In the genomic region with DNA sequence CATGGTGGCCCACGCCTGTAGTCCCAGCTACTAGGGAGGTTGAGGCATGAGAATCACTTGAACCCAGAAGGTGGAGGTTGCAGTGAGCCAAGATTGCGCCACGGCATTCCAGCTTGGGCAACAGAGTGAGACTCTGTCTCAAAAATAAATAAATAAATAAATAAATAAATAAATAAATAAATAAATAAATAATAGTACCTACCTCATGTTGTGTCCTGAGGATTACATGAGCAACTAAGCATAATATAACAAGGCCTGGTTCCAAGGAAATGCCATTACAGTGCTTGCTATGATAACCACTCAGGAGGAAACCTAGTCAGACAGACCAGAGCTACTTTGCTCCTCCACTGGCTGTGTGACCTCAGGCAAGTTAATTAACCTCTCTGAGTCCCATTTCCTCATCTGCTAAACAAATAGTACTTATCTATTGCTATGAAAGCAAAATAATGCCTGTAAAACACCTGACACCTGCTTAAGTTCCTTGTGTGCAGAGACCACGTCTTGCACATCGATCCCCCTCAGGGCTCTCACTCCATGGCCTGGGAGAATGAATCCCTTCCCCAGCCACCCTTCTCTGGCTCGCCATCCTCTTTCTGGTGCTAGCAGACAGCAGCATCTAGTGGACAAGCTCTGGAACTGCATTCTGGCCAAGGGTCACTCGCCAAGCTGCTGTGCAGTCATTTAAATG, we compare ENCODE assay signal across 8 cellular contexts. TPM values are rescaled to one million over a fixed set of nuclear protein-coding genes. Genes with fewer than 3 reads are reported as not detected.
DNase-seq lines count a peak whose midpoint lies in the region; ATAC-seq and TF ChIP-seq lines count a peak whose summit lies in the region.

No MANE protein-coding gene starts in this region.

- no peak overlapping the region for H3K14ac ChIP-seq in IMR-90 (replicated peaks; ENCODE audit: low read depth, low read length)

- H3K9me3 ChIP-seq in IMR-90 (ENCODE audit: control insufficient read depth, insufficient read depth, low read length) (no peaks in the 10 kb centered on the region), OCI-LY7 (ENCODE audit: low read length) (no peaks in the 10 kb centered on the region), neural cell (ENCODE audit: low read length) (no peaks in the 10 kb centered on the region), tibial nerve (no peaks in the 10 kb centered on the region)

- dilution Hi-C loops in IMR-90 (cut with HindIII; ENCODE audit: low sequenced_read_pairs, unreplicated experiment): no loop called here

- no peak overlapping the region for H3K9ac ChIP-seq in IMR-90 (ENCODE audit: low read depth, low read length)
- no peak overlapping the region for H3K9ac ChIP-seq in neural cell (ENCODE audit: low read length)

- H4K8ac ChIP-seq in IMR-90 (ENCODE audit: low read depth in 2 of 2, low read length in 2 of 2): no peak overlapping the region

- H3K4me2 ChIP-seq in IMR-90 (ENCODE audit: low read depth, low read length): no peak overlapping the region
- no peak overlapping the region for H3K4me2 ChIP-seq in OCI-LY7 (ENCODE audit: low read length)
- H3K4me2 ChIP-seq in neural cell (ENCODE audit: low read length): no peak overlapping the region

- no peak overlapping the region for H3K4ac ChIP-seq in IMR-90 (ENCODE audit: low read depth, low read length)

- CTCF ChIA-PET in IMR-90 (lab: Yijun Ruan, JAX): interaction anchor here (0.6 to 2.3 kb wide), 7 partner anchors 14 to 316 kb away, joined by 3 to 14 read pairs (median 3); partner anchors contain the start of gene SOCS7
- CTCF ChIA-PET in OCI-LY7 (lab: Charles Lee; ENCODE audit: unreplicated experiment): interaction anchor here (0.6 to 1.3 kb wide), 4 partner anchors 9 to 326 kb away, joined by 3 to 26 read pairs (median 3); no protein-coding TSS in a partner anchor

- H3K4me1 ChIP-seq in IMR-90 (ENCODE audit: control insufficient read depth, insufficient read depth, low read length): no peaks in the 10 kb centered on the region
- H3K4me1 ChIP-seq in OCI-LY7 (ENCODE audit: insufficient read depth, low read length, poor library complexity, severe bottlenecking): peaks cover 4% of the 10 kb centered on the region
- peaks cover 0 to 11% (median 0%) of the 10 kb centered on the region in 4 donors for H3K4me1 ChIP-seq in tibial nerve

- WGBS in IMR-90 (ENCODE audit: extremely low coverage in 2 of 2, insufficient read length in 1 of 2), 2 experiments: no CpG with 5 or more reads among the region's 7 CpGs
- WGBS in tibial nerve, 2 donors: 38 to 40% methylated on average over 7 of the region's 7 CpGs

- peak overlapping the region; percentile 2 for H2AFZ ChIP-seq in IMR-90 (replicated peaks; ENCODE audit: low read length, poor library complexity)
- no peak overlapping the region for H2AFZ ChIP-seq in OCI-LY7 (ENCODE audit: low read length)
- no peak overlapping the region for H2AFZ ChIP-seq in neural cell (ENCODE audit: low read depth, low read length)

- intact Hi-C loops in IMR-90 (cut with micrococcal nuclease) (loop anchor here (1.0 to 5.0 kb wide), 6 partner anchors 109 to 318 kb away; no protein-coding TSS in a partner anchor), OCI-LY7 (cut with micrococcal nuclease; ENCODE audit: unreplicated experiment) (loop anchor here (1.0 to 10.0 kb wide), 3 partner anchors 109 to 242 kb away; partner anchors contain the start of gene ARHGAP23)

- DNase-seq in D341Med (ENCODE audit: low spot score) (peak; percentile 90), IMR-90 (peak; percentile 70), OCI-LY7 (ENCODE audit: low spot score) (peak; percentile 78), fibroblast of mammary gland (ENCODE audit: low read depth) (peak; percentile 72), tibial nerve (ENCODE audit: low spot score in 2 of 2) (peak in 1 of 2 donors; percentile 63)
- DNase-seq in activated T-cell treated with anti-CD3 and anti-CD28 coated beads, Interleukin-2, amount 50 U/mL, for 48 hours: peak; percentile 76 to 77

- no peak overlapping the region for H3K18ac ChIP-seq in IMR-90 (ENCODE audit: low read depth, low read length)

- H2BK20ac ChIP-seq in IMR-90 (ENCODE audit: low read depth, low read length): no peak overlapping the region

- H4K5ac ChIP-seq in IMR-90 (ENCODE audit: low read depth, low read length): no peak overlapping the region

- H3K27ac ChIP-seq in IMR-90 (ENCODE audit: insufficient read depth, low read length): no peak overlapping the region
- no peak overlapping the region for H3K27ac ChIP-seq in OCI-LY7 (ENCODE audit: low read depth, low read length, poor library complexity, severe bottlenecking)
- H3K27ac ChIP-seq in neural cell (ENCODE audit: low read length): no peak overlapping the region
- H3K27ac ChIP-seq in tibial nerve: no peak overlapping the region

- H3K56ac ChIP-seq in IMR-90 (ENCODE audit: extremely low read depth, insufficient read depth, low read length): no peak overlapping the region

- no peaks in the 10 kb centered on the region for H3K9me1 ChIP-seq in IMR-90 (ENCODE audit: insufficient read depth, low read length)

- no peak for TF ChIP-seq EP300 in neural cell (conservative IDR thresholded peaks at IDR 0.05; ENCODE audit: poor library complexity, severe bottlenecking)
- TF ChIP-seq EP300 in tibial nerve (IDR thresholded peaks at IDR 0.05): no peak

- H3K36me3 ChIP-seq in IMR-90 (ENCODE audit: control insufficient read depth, insufficient read depth, low read length) (no peaks in the 10 kb centered on the region), OCI-LY7 (ENCODE audit: insufficient read depth, low read length) (no peaks in the 10 kb centered on the region), neural cell (ENCODE audit: insufficient read depth, low read length) (no peaks in the 10 kb centered on the region), tibial nerve (no peaks in the 10 kb centered on the region)

- H2BK15ac ChIP-seq in IMR-90 (ENCODE audit: low read depth, low read length): no peak overlapping the region

- no peak overlapping the region for H2BK5ac ChIP-seq in IMR-90 (ENCODE audit: low read depth, low read length, poor library complexity, severe bottlenecking)

- H2BK120ac ChIP-seq in IMR-90 (ENCODE audit: low read depth, low read length): no peak overlapping the region

- TF ChIP-seq CTCF in IMR-90 (conservative IDR thresholded peaks at IDR 0.05; ENCODE audit: low read depth, low read length) (peak; percentile 99), OCI-LY7 (conservative IDR thresholded peaks at IDR 0.05; ENCODE audit: low read length) (peak; percentile 100), fibroblast of mammary gland (conservative IDR thresholded peaks at IDR 0.05; ENCODE audit: control insufficient read depth, insufficient read depth, low read depth, low read length) (peak; percentile 100), neural cell (IDR thresholded peaks at IDR 0.05; ENCODE audit: poor library complexity, severe bottlenecking) (peak; percentile 99), tibial nerve (IDR thresholded peaks at IDR 0.05) (peak; percentile 92 to 100 (median 97))

- no peaks in the 10 kb centered on the region for H3K79me2 ChIP-seq in OCI-LY7 (ENCODE audit: insufficient read depth, low read depth, low read length)
- H3K79me2 ChIP-seq in neural cell (replicated peaks; ENCODE audit: insufficient read depth, low read length): no peaks in the 10 kb centered on the region

- peak; percentile 94 for ATAC-seq in IMR-90 (ENCODE audit: low read depth)
- ATAC-seq in GM18870 (IDR thresholded peaks at IDR 0.05; ENCODE audit: unreplicated experiment): no peak

- H3F3A ChIP-seq in neural cell (ENCODE audit: insufficient read depth, low read length, poor library complexity, severe bottlenecking): no peaks in the 10 kb centered on the region

- H2AK9ac ChIP-seq in IMR-90 (replicated peaks; ENCODE audit: low read depth, low read length, poor library complexity): no peak overlapping the region

- TF ChIP-seq RAD21 in IMR-90 (IDR thresholded peaks at IDR 0.05; ENCODE audit: low read length): peak; percentile 99
- peak; percentile 99 for TF ChIP-seq RAD21 in neural cell (conservative IDR thresholded peaks at IDR 0.05)

- H3K4me3 ChIP-seq in IMR-90 (ENCODE audit: insufficient read depth, low read depth, low read length): no peak overlapping the region
- no peak overlapping the region for H3K4me3 ChIP-seq in OCI-LY7 (ENCODE audit: low read depth, low read length, poor library complexity, severe bottlenecking)
- H3K4me3 ChIP-seq in fibroblast of mammary gland (ENCODE audit: control insufficient read depth, low read depth, low read length): no peak overlapping the region
- no peak overlapping the region for H3K4me3 ChIP-seq in neural cell (ENCODE audit: low read length)
- H3K4me3 ChIP-seq in tibial nerve: no peak overlapping the region

- BruUV-seq in IMR-90 (replicated peaks; lab: Mats Ljungman, UMichigan) (no TSS peak), OCI-LY7 (replicated peaks; lab: Mats Ljungman, UMichigan) (no TSS peak)

- no peaks in the 10 kb centered on the region for H3K79me1 ChIP-seq in IMR-90 (ENCODE audit: low read depth in 1 of 2, low read length in 2 of 2)

- H4K91ac ChIP-seq in IMR-90 (ENCODE audit: insufficient read depth, low read depth, low read length): no peak overlapping the region

- 0 out of 2 replicates have a peak, but pooled peaks have one; percentile 41 for TF ChIP-seq POLR2A in IMR-90 (IDR thresholded peaks at IDR 0.05; ENCODE audit: low read depth, low read length)
- no peak for TF ChIP-seq POLR2A in tibial nerve (IDR thresholded peaks at IDR 0.05)

- H3K23ac ChIP-seq in IMR-90 (ENCODE audit: low read depth, low read length): no peak overlapping the region

- H3K9me2 ChIP-seq in OCI-LY7 (ENCODE audit: insufficient read depth, low read length) (no peaks in the 10 kb centered on the region), neural cell (ENCODE audit: insufficient read depth, low read length) (no peaks in the 10 kb centered on the region)

- 0 out of 2 replicates have a peak, but pooled peaks cover 4% of the 10 kb centered on the region for H4K20me1 ChIP-seq in IMR-90 (ENCODE audit: insufficient read depth, low read length)
- H4K20me1 ChIP-seq in OCI-LY7 (ENCODE audit: insufficient read depth, low read length): no peaks in the 10 kb centered on the region
- no peaks in the 10 kb centered on the region for H4K20me1 ChIP-seq in neural cell (ENCODE audit: insufficient read depth)

- in situ Hi-C loops in IMR-90 (cut with MboI; ENCODE audit: low sequenced_read_pairs): loop anchor here (10.0 kb wide), 2 partner anchors 102 to 312 kb away; partner anchors contain the start of gene SOCS7

- POLR2A ChIA-PET in IMR-90 (lab: Charles Lee; ENCODE audit: unreplicated experiment): no interaction called here
- POLR2A ChIA-PET in OCI-LY7 (lab: Charles Lee): no interaction called here

- H2AK5ac ChIP-seq in IMR-90 (ENCODE audit: low read depth, low read length): no peak overlapping the region

- H3K27me3 ChIP-seq in IMR-90 (ENCODE audit: control insufficient read depth, insufficient read depth, low read length): peaks cover 54% of the 10 kb centered on the region
- peaks cover 45% of the 10 kb centered on the region for H3K27me3 ChIP-seq in neural cell (ENCODE audit: insufficient read depth, low read depth, low read length)
- H3K27me3 ChIP-seq in tibial nerve: peaks cover 0 to 55% of the 10 kb centered on the region in 2 donors

RNA-seq across cellular contexts. Expression of gene EPOP, which starts 7.5 kb away (rescaled TPM):
- 0.28 and 0.36 TPM in 2 replicates for total RNA-seq in IMR-90 (2012; rRNA removed)
- polyA plus RNA-seq in IMR-90 (2012; rRNA removed): 0.80 and 0.82 TPM in 2 replicates
- 0.77 and 0.79 TPM in 2 replicates for polyA plus RNA-seq in IMR-90 (2012; cell fraction: cytosol; rRNA removed)
- 0.49 and 0.57 TPM in 2 replicates for polyA plus RNA-seq in IMR-90 (2012; cell fraction: nucleus; rRNA removed; ENCODE audit: low replicate concordance)
- 8.3 and 11.8 TPM in 2 replicates for total RNA-seq in OCI-LY7 (2014; rRNA removed; shearing (Covaris generic))
- 21.7 and 27.2 TPM in 2 replicates for total RNA-seq in OCI-LY7 (2022)
- polyA plus RNA-seq in neural cell: 1.1 and 1.5 TPM in 2 replicates
- polyA minus RNA-seq in neural cell: 2.2 and 2.3 TPM in 2 replicates
- 1 to 10 TPM; 1.3 to 5.7 (median 4.6) TPM for total RNA-seq in tibial nerve

RNA-seq across cellular contexts. Expression of gene MLLT6, which starts 37.8 kb away (rescaled TPM):
- total RNA-seq in IMR-90 (2012; rRNA removed) (7.2 and 7.5 TPM in 2 replicates), OCI-LY7 (2022) (174 and 175 TPM in 2 replicates), tibial nerve (100 to 1,000 TPM in 2 of 4 donors, 10 to 100 TPM in 2; 83.9 to 185 (median 116) TPM)
- polyA plus RNA-seq in IMR-90 (2012; rRNA removed) (21.2 and 22.7 TPM in 2 replicates), neural cell (19.7 and 26.0 TPM in 2 replicates)
- polyA plus RNA-seq in IMR-90 (2012; cell fraction: cytosol; rRNA removed): 6.7 and 12.1 TPM in 2 replicates
- polyA plus RNA-seq in IMR-90 (2012; cell fraction: nucleus; rRNA removed; ENCODE audit: low replicate concordance): 94.6 and 103 TPM in 2 replicates
- total RNA-seq in OCI-LY7 (2014; rRNA removed; shearing (Covaris generic)): 81.7 and 94.9 TPM in 2 replicates
- 44.8 and 47.6 TPM in 2 replicates for polyA minus RNA-seq in neural cell
